In the genomic region with DNA sequence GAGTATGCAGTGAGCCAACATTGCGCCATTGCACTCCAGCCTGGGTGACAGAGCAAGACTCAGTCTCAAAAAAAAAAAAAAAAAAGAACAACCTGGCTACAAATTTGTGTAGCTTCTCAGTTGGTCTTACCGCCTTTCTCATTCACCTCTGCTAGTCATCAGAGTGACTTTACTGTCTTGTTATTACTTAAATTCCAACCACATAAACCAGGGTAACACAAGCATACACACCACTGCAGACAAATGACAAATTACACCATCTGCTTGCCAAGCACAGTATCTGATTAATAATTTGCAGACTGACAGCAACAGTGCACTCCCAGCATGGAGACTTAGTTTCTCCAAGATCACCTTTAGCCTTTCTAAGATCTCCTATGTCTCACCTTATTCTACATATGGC, we compare ENCODE assay signal across 32 cellular contexts.
"Had no signal": no experiment of that assay in that cellular context is flagged by ENCODE, and none has a peak within 500 bp of the region (broad histone marks: within the 10 kb centered on the region; RNA-seq: fewer than 3 reads in every experiment).

No MANE protein-coding gene starts in this region.

- DNase-seq: activated B cell treated with CpG ODN at 0.5 μM for 24 hours; activated CD4-positive, alpha-beta memory T cell treated with anti-CD3 and anti-CD28 coated beads, Interleukin-2, amount 10 ng/mL, durations not matched to agents 7 days and 5 days; activated CD4-positive, alpha-beta T cell treated with anti-CD3 and anti-CD28 coated beads, Interleukin-2, amount 10 ng/mL, durations not matched to agents 24 days and 14 days; activated CD8-positive, alpha-beta memory T cell treated with anti-CD3 and anti-CD28 coated beads, Interleukin-2, amount 50 U/mL, for 48 hours; activated gamma-delta T cell; activated naive CD4-positive, alpha-beta T cell; activated naive CD4-positive, alpha-beta T cell treated with anti-CD3 and anti-CD28 coated beads, Interleukin-2, amount 50 U/mL, for 16 hours; activated naive CD8-positive, alpha-beta T cell treated with anti-CD3 and anti-CD28 coated beads for 36 hours; activated naive CD8-positive, alpha-beta T cell treated with anti-CD3 and anti-CD28 coated beads, Interleukin-2, amount 50 U/mL, for 24 hours; activated T-cell treated with anti-CD3 and anti-CD28 coated beads for 4 hours; activated T-cell treated with anti-CD3 and anti-CD28 coated beads, Interleukin-2, amount 50 U/mL, for 4 hours; central memory CD4-positive, alpha-beta T cell; cerebellar nuclear complex; colonic mucosa; effector CD8-positive, alpha-beta T cell; erythroblast; foreskin keratinocyte; gastrocnemius medialis; glutamatergic neuron; heart right ventricle; T-helper 1 cell; T-helper 17 cell; T1000; WERI-Rb-1 had no signal

- H3K27me3 Mint-ChIP-seq: activated B cell treated with CpG ODN at 0.5 μM for 24 hours; activated CD4-positive, alpha-beta memory T cell treated with anti-CD3 and anti-CD28 coated beads, Interleukin-2, amount 10 ng/mL, durations not matched to agents 7 days and 5 days; activated CD4-positive, alpha-beta T cell treated with anti-CD3 and anti-CD28 coated beads, Interleukin-2, amount 10 ng/mL, durations not matched to agents 24 days and 14 days; activated naive CD8-positive, alpha-beta T cell treated with anti-CD3 and anti-CD28 coated beads for 36 hours; activated naive CD8-positive, alpha-beta T cell treated with anti-CD3 and anti-CD28 coated beads, Interleukin-2, amount 50 U/mL, for 24 hours; T-helper 17 cell had no signal

- H3K4me3 Mint-ChIP-seq: activated B cell treated with CpG ODN at 0.5 μM for 24 hours; activated CD4-positive, alpha-beta memory T cell treated with anti-CD3 and anti-CD28 coated beads, Interleukin-2, amount 10 ng/mL, durations not matched to agents 7 days and 5 days; activated CD4-positive, alpha-beta T cell treated with anti-CD3 and anti-CD28 coated beads, Interleukin-2, amount 10 ng/mL, durations not matched to agents 24 days and 14 days; activated naive CD8-positive, alpha-beta T cell treated with anti-CD3 and anti-CD28 coated beads for 36 hours; activated naive CD8-positive, alpha-beta T cell treated with anti-CD3 and anti-CD28 coated beads, Interleukin-2, amount 50 U/mL, for 24 hours; activated T-cell treated with anti-CD3 and anti-CD28 coated beads, Interleukin-2, amount 50 U/mL, for 4 hours; activated T-helper 1 cell treated with anti-CD3 and anti-CD28 coated beads, Interleukin-12 subunit alpha, Interleukin-12 subunit beta, Interleukin-2, Interleukin-4 antibody, amounts not matched to agents 30 ng/mL and 10 ng/mL and 1 ng/mL, durations not matched to agents 14 hours and 24 hours and 36 hours; T-helper 17 cell; T-helper 2 cell treated with Interferon-gamma antibody and Interleukin-4, amounts not matched to agents 5 μg/mL and 100 μg/mL, for 36 hours had no signal

- H3K4me1 Mint-ChIP-seq: activated B cell treated with CpG ODN at 0.5 μM for 24 hours; activated CD4-positive, alpha-beta memory T cell treated with anti-CD3 and anti-CD28 coated beads, Interleukin-2, amount 10 ng/mL, durations not matched to agents 7 days and 5 days; activated CD4-positive, alpha-beta T cell treated with anti-CD3 and anti-CD28 coated beads, Interleukin-2, amount 10 ng/mL, durations not matched to agents 24 days and 14 days; activated naive CD8-positive, alpha-beta T cell treated with anti-CD3 and anti-CD28 coated beads for 36 hours; brain; T-helper 17 cell had no signal

- H3K4me1 ChIP-seq: ascending aorta, breast epithelium, colonic mucosa, esophagus muscularis mucosa, foreskin keratinocyte, gastrocnemius medialis, heart right ventricle had no signal

- H3K4me3 ChIP-seq: ascending aorta, breast epithelium, cardiac muscle cell, colonic mucosa, esophagus muscularis mucosa, gastrocnemius medialis, heart right ventricle had no signal

- H3K36me3 ChIP-seq: cardiac muscle cell, colonic mucosa had no signal

- H3K27ac Mint-ChIP-seq: activated B cell treated with CpG ODN at 0.5 μM for 24 hours; activated CD4-positive, alpha-beta memory T cell treated with anti-CD3 and anti-CD28 coated beads, Interleukin-2, amount 10 ng/mL, durations not matched to agents 7 days and 5 days; activated CD4-positive, alpha-beta T cell treated with anti-CD3 and anti-CD28 coated beads, Interleukin-2, amount 10 ng/mL, durations not matched to agents 24 days and 14 days; activated naive CD8-positive, alpha-beta T cell treated with anti-CD3 and anti-CD28 coated beads for 36 hours; activated naive CD8-positive, alpha-beta T cell treated with anti-CD3 and anti-CD28 coated beads, Interleukin-2, amount 50 U/mL, for 24 hours; activated T-helper 1 cell treated with anti-CD3 and anti-CD28 coated beads, Interleukin-12 subunit alpha, Interleukin-12 subunit beta, Interleukin-2, Interleukin-4 antibody, amounts not matched to agents 30 ng/mL and 10 ng/mL and 1 ng/mL, durations not matched to agents 14 hours and 24 hours and 36 hours; brain; T-helper 17 cell; T-helper 2 cell treated with Interferon-gamma antibody and Interleukin-4, amounts not matched to agents 5 μg/mL and 100 μg/mL, for 36 hours had no signal

- ATAC-seq: activated CD4-positive, CD25-positive, alpha-beta regulatory T cell treated with anti-CD3 and anti-CD28 coated beads, Interleukin-2, amount 50 U/mL, for 24 hours; activated naive CD8-positive, alpha-beta T cell treated with anti-CD3 and anti-CD28 coated beads, Interleukin-2, amount 50 U/mL, for 24 hours; activated T-cell treated with anti-CD3 and anti-CD28 coated beads, Interleukin-2, amount 50 U/mL, for 4 hours; foreskin keratinocyte; gastrocnemius medialis; heart right ventricle; T-helper 17 cell had no signal

- H3K27me3 ChIP-seq: ascending aorta, breast epithelium, cardiac muscle cell, colonic mucosa, esophagus muscularis mucosa, foreskin keratinocyte, gastrocnemius medialis, heart right ventricle had no signal
